In the genomic region with DNA sequence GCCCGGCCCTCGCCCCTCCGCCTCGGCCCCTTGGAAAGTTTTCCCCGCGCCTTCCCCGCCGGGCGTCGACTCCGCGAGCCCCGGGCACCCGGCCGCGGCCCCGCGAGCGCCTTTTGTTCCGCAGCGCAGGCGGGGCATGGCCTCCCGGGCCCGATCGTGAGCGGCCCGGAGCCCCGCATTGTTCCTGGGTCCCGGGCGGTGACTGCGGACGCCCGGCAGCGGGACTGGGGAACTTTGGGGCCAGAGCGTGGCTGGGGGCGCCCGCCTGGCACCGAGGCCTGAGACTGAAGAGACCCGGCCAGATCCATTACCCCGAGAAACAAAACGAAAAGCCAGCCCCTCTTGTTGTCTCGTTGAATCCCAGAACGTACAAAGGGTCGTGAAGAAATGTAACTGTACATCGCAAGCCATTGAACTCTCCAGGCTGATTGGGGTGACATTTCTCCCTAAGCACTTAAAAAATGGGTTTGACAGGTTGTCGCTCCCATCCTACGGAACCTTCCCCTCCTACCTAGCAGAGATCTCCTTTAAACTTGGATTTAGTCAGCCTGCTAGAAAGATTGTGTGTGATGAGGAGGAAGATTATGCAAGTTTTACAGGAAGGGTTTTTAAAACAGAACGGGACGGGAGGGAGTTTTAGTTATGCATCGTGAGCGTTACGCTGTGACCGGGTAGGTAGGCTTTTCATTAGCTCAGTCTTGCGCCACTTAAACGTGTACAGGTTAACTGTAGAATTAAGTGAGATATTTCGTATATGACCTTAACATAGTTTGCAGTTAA, we compare ENCODE assay signal across 7 cellular contexts. TPM values are rescaled to one million over a fixed set of nuclear protein-coding genes. Genes with fewer than 3 reads are reported as not detected.
DNase-seq lines count a peak whose midpoint lies in the region; ATAC-seq and TF ChIP-seq lines count a peak whose summit lies in the region.

No MANE protein-coding gene starts in this region.

- ATAC-seq in GM21381 (IDR thresholded peaks at IDR 0.05; ENCODE audit: unreplicated experiment) (peak; percentile 23), upper lobe of left lung (ENCODE audit: low FRiP score in 2 of 2) (peak in 1 of 2 donors; percentile 32)

- H3K27ac ChIP-seq in duodenal mucosa (ENCODE audit: low read depth, low read length): peak overlapping the region; percentile 79
- peak overlapping the region; percentile 92 for H3K27ac ChIP-seq in mesodermal cell (ENCODE audit: low read depth, low read length, severe bottlenecking)
- peak overlapping the region; percentile 93 to 96 (median 94) for H3K27ac ChIP-seq in upper lobe of left lung

- TF ChIP-seq EP300 in upper lobe of left lung (IDR thresholded peaks at IDR 0.05): no peak

- H3K27me3 ChIP-seq in duodenal mucosa (ENCODE audit: control insufficient read depth in 1 of 2, insufficient read depth in 2 of 2, low read length in 2 of 2) (no peaks in the 10 kb centered on the region), upper lobe of left lung (no peaks in the 10 kb centered on the region)

- peak overlapping the region; percentile 92 to 98 for H3K4me3 ChIP-seq in duodenal mucosa (ENCODE audit: low read depth in 1 of 2, low read length in 2 of 2)
- peak overlapping the region; percentile 80 for H3K4me3 ChIP-seq in mesodermal cell (ENCODE audit: extremely low read depth, insufficient read depth, low read length, poor library complexity, severe bottlenecking)
- peak overlapping the region; percentile 72 to 97 (median 89) for H3K4me3 ChIP-seq in upper lobe of left lung

- H3K36me3 ChIP-seq in duodenal mucosa (ENCODE audit: control insufficient read depth in 1 of 2, insufficient read depth in 2 of 2, low read length in 2 of 2) (no peaks in the 10 kb centered on the region), mesodermal cell (ENCODE audit: control insufficient read depth, insufficient read depth, low read length) (peaks cover 4% of the 10 kb centered on the region), upper lobe of left lung (no peaks in the 10 kb centered on the region)

- 1% methylated on average over 33 to 54 of the region's 56 CpGs for WGBS in mesodermal cell (ENCODE audit: insufficient coverage in 2 of 2), 2 experiments
- 0 to 1% methylated on average over 25 to 37 of the region's 56 CpGs for WGBS in upper lobe of left lung, 2 donors

- no peak for TF ChIP-seq CTCF in upper lobe of left lung (IDR thresholded peaks at IDR 0.05)

- TF ChIP-seq POLR2A in upper lobe of left lung (IDR thresholded peaks at IDR 0.05): no peak

- H3K9ac ChIP-seq in duodenal mucosa (ENCODE audit: low read depth in 1 of 2, low read length in 2 of 2): peak overlapping the region; percentile 55 to 88

- H3K9me3 ChIP-seq in duodenal mucosa (ENCODE audit: control insufficient read depth in 1 of 2, low read length in 2 of 2) (no peaks in the 10 kb centered on the region), mesodermal cell (ENCODE audit: control insufficient read depth, low read length) (no peaks in the 10 kb centered on the region), upper lobe of left lung (no peaks in the 10 kb centered on the region)

- H3K4me1 ChIP-seq in duodenal mucosa (ENCODE audit: control insufficient read depth in 1 of 2, insufficient read depth in 2 of 2, low read length in 2 of 2) (peaks cover 29 to 31% of the 10 kb centered on the region in 2 donors), mesodermal cell (ENCODE audit: control insufficient read depth, insufficient read depth, low read length, poor library complexity, severe bottlenecking) (peaks cover 18% of the 10 kb centered on the region), upper lobe of left lung (peaks cover 20 to 29% (median 25%) of the 10 kb centered on the region in 4 donors)

- peak; percentile 30 for DNase-seq in GM03348 (ENCODE audit: low spot score)
- DNase-seq in HPDE6-E6E7 (ENCODE audit: extremely low spot score): peak; percentile 17
- DNase-seq in T follicular helper cell (ENCODE audit: low read depth): peak; percentile 15
- DNase-seq in upper lobe of left lung: no peak

RNA-seq across cellular contexts. Expression of gene METTL9, which starts 0.8 kb away (rescaled TPM):
- polyA plus RNA-seq in mesodermal cell (2013, experiment 1 of 2): 150 TPM
- polyA plus RNA-seq in mesodermal cell (2013, experiment 2 of 2): 156 TPM
- 100 to 1,000 TPM in 2 of 6 donors, 10 to 100 TPM in 4; 57.1 to 120 (median 93.3) TPM for total RNA-seq in upper lobe of left lung

RNA-seq across cellular contexts. Expression of gene IGSF6, which starts 52.2 kb away (rescaled TPM):
- polyA plus RNA-seq in mesodermal cell (2013, experiment 1 of 2): not detected
- polyA plus RNA-seq in mesodermal cell (2013, experiment 2 of 2): not detected
- 10 to 100 TPM in 4 of 6 donors, 1 to 10 TPM in 2; 7.0 to 74.0 (median 17.7) TPM for total RNA-seq in upper lobe of left lung

Comparison
In these comparisons a context has a peak if more than half of its experiments do, and no peak if none do; other contexts are left out.
1. DNase-seq: peak in GM03348 (single experiment), HPDE6-E6E7 (single experiment) and T follicular helper cell (single experiment); none in upper lobe of left lung (0 of 2).
2. Peak in every context shown above with its lines, with median percentiles within 50 percentile points of each other: H3K27ac ChIP-seq and H3K4me3 ChIP-seq.